Comparison of ENCODE assay signal across 1 cellular context in genomic region chr9:126336350-126337335, GRCh38.
TF ChIP-seq lines count a peak whose summit lies in the region.

No MANE protein-coding gene starts in this region.

TF ChIP-seq in SK-N-SH treated with all-trans-retinoic acid at 6 μM for 48 hours, 23 proteins besides CTCF, POLR2A, EP300 and RAD21 (continued from another document):
- TF ChIP-seq ZNF8 (CRISPR knock-in tag; IDR thresholded peaks at IDR 0.05) (no peak), CSDC2 (CRISPR knock-in tag; IDR thresholded peaks at IDR 0.05) (no peak)
TF ChIP-seq in SK-N-SH treated with all-trans-retinoic acid at 6 μM for 48 hours: peak in this region for 0.
